In genomic region chr5:86665984-86666760, GRCh38 we compare ENCODE assay signal across 11 cellular contexts. TPM values are rescaled to one million over a fixed set of nuclear protein-coding genes. Genes with fewer than 3 reads are reported as not detected.
DNase-seq lines count a peak whose midpoint lies in the region; ATAC-seq and TF ChIP-seq lines count a peak whose summit lies in the region.
"Had no signal": no experiment of that assay in that cellular context is flagged by ENCODE, and none has a peak within 500 bp of the region (broad histone marks: within the 10 kb centered on the region; RNA-seq: fewer than 3 reads in every experiment).

No MANE protein-coding gene starts in this region.

- no peak for TF ChIP-seq CTCF in foreskin keratinocyte (conservative IDR thresholded peaks at IDR 0.05)

- peak overlapping the region; percentile 49 for H3K4me3 Mint-ChIP-seq in activated naive CD4-positive, alpha-beta T cell treated with anti-CD3 and anti-CD28 coated beads for 36 hours

- peak overlapping the region; percentile 37 for H3K4me3 ChIP-seq in Jurkat, Clone E6-1 (ENCODE audit: low read length)
- H3K4me3 ChIP-seq: hepatocyte had no signal

- DNase-seq in DMS53 (lab: John Stamatoyannopoulos, UW) (peak; percentile 3), DMS53 treated with DMSO at 0.1 percent for 48 hours (lab: John Stamatoyannopoulos, UW; ENCODE audit: unreplicated experiment) (no peak), NCI-H748 treated with DMSO at 0.1 percent for 48 hours (lab: John Stamatoyannopoulos, UW) (no peak), foreskin keratinocyte (no peak), SKM-1 treated with dmso at 0.1 percent for 144 hours (lab: John Stamatoyannopoulos, UW; ENCODE audit: unreplicated experiment) (no peak)
- peak; percentile 89 for DNase-seq in Jurkat, Clone E6-1 (ENCODE audit: low read depth, low spot score)
- DNase-seq in activated naive CD4-positive, alpha-beta T cell treated with anti-CD3 and anti-CD28 coated beads for 36 hours = peak; percentile 32
- peak; percentile 8 for DNase-seq in stimulated activated CD4-positive, alpha-beta T cell treated with anti-CD3 and anti-CD28 coated beads, Interleukin-4, amount 100 ng/mL, for 1 hour
- DNase-seq: DMS79 treated with DMSO at 0.1 percent for 48 hours had no signal

- no peaks in the 10 kb centered on the region for H3K4me1 ChIP-seq in foreskin keratinocyte

- CTCF ChIA-PET in activated naive CD4-positive, alpha-beta T cell treated with anti-CD3 and anti-CD28 coated beads for 36 hours (lab: Charles Lee) = no interaction called here

- peaks cover 15% of the 10 kb centered on the region for H3K27me3 Mint-ChIP-seq in activated naive CD4-positive, alpha-beta T cell treated with anti-CD3 and anti-CD28 coated beads for 36 hours (ENCODE audit: low read depth)

- no peaks in the 10 kb centered on the region for H3K36me3 Mint-ChIP-seq in activated naive CD4-positive, alpha-beta T cell treated with anti-CD3 and anti-CD28 coated beads for 36 hours (ENCODE audit: low read depth)

- H3K9me3 Mint-ChIP-seq in activated naive CD4-positive, alpha-beta T cell treated with anti-CD3 and anti-CD28 coated beads for 36 hours = no peaks in the 10 kb centered on the region

- no peak overlapping the region for H3K27ac ChIP-seq in foreskin keratinocyte
- H3K27ac ChIP-seq: 22Rv1, hepatocyte had no signal

- no peaks in the 10 kb centered on the region for H3K27me3 ChIP-seq in foreskin keratinocyte
- H3K27me3 ChIP-seq: hepatocyte had no signal

- H3K4me1 Mint-ChIP-seq in activated naive CD4-positive, alpha-beta T cell treated with anti-CD3 and anti-CD28 coated beads for 36 hours (ENCODE audit: low read depth) = peaks cover 3% of the 10 kb centered on the region

- H3K27ac Mint-ChIP-seq in activated naive CD4-positive, alpha-beta T cell treated with anti-CD3 and anti-CD28 coated beads for 36 hours = no peak overlapping the region

- intact Hi-C loops in activated naive CD4-positive, alpha-beta T cell treated with anti-CD3 and anti-CD28 coated beads for 36 hours (cut with micrococcal nuclease) = no loop called here

- ATAC-seq in foreskin keratinocyte = no peak

RNA-seq across cellular contexts. Expression of gene COX7C, which starts 48.4 kb away (rescaled TPM):
- 1,926 TPM for polyA plus RNA-seq in Jurkat, Clone E6-1 (2012; ENCODE audit: insufficient read depth, insufficient read length)
- 100 to 1,000 TPM; 925 to 952 TPM for total RNA-seq in activated naive CD4-positive, alpha-beta T cell treated with anti-CD3 and anti-CD28 coated beads for 36 hours
- 456 and 468 TPM in 2 replicates for total RNA-seq in foreskin keratinocyte
- polyA plus RNA-seq in foreskin keratinocyte = 699 and 714 TPM in 2 replicates

Comparison
In these comparisons a context has a peak if more than half of its experiments do, and no peak if none do; other contexts are left out.
1. DNase-seq: peak in DMS53 (single experiment), Jurkat, Clone E6-1 (single experiment), activated naive CD4-positive, alpha-beta T cell treated with anti-CD3 and anti-CD28 coated beads for 36 hours (single experiment) and stimulated activated CD4-positive, alpha-beta T cell treated with anti-CD3 and anti-CD28 coated beads, Interleukin-4, amount 100 ng/mL, for 1 hour (single experiment); none in DMS53 treated with DMSO at 0.1 percent for 48 hours (single experiment), NCI-H748 treated with DMSO at 0.1 percent for 48 hours (single experiment), foreskin keratinocyte (0 of 2) and SKM-1 treated with dmso at 0.1 percent for 144 hours (single experiment).